8 cellular contexts compared by ENCODE assay signal in genomic region chr18:80147418-80148315, GRCh38. TPM values are rescaled to one million over a fixed set of nuclear protein-coding genes. Genes with fewer than 3 reads are reported as not detected.
DNase-seq lines count a peak whose midpoint lies in the region; ATAC-seq and TF ChIP-seq lines count a peak whose summit lies in the region.

No MANE protein-coding gene starts in this region.

- DNase-seq in GM12865 (ENCODE audit: low read depth): peak; percentile 89
- DNase-seq in NCI-H1436 treated with DMSO at 0.1 percent for 48 hours (lab: John Stamatoyannopoulos, UW): peak; percentile 38
- peak; percentile 74 for DNase-seq in activated B cell treated with CpG ODN at 0.5 μM for 24 hours
- peak in 1 of 2 donors; percentile 64 for DNase-seq in central memory CD8-positive, alpha-beta T cell (ENCODE audit: low spot score in 2 of 2)
- DNase-seq in kidney epithelial cell (ENCODE audit: low read depth): peak; percentile 55
- peak; percentile 86 for DNase-seq in stimulated activated CD4-positive, alpha-beta T cell treated with anti-CD3 and anti-CD28 coated beads, Interleukin-15, amount 100 ng/mL, for 24 hours
- DNase-seq in KBM-7: no peak

- H3K36me3 ChIP-seq in kidney epithelial cell (ENCODE audit: control insufficient read depth, insufficient read depth, low read length): peaks cover 2% of the 10 kb centered on the region

- H3K4me3 ChIP-seq in GM12865 (ENCODE audit: low read depth, low read length): peak overlapping the region; percentile 60
- H3K4me3 ChIP-seq in kidney epithelial cell (ENCODE audit: low read depth, low read length): peak overlapping the region; percentile 49

- H3K27ac Mint-ChIP-seq in activated B cell treated with CpG ODN at 0.5 μM for 24 hours: peak overlapping the region; percentile 69
- peak overlapping the region; percentile 41 for H3K27ac Mint-ChIP-seq in central memory CD8-positive, alpha-beta T cell (ENCODE audit: low read depth)

- no peaks in the 10 kb centered on the region for H3K27me3 Mint-ChIP-seq in activated B cell treated with CpG ODN at 0.5 μM for 24 hours
- no peaks in the 10 kb centered on the region for H3K27me3 Mint-ChIP-seq in central memory CD8-positive, alpha-beta T cell

- H3K4me3 Mint-ChIP-seq in activated B cell treated with CpG ODN at 0.5 μM for 24 hours: peak overlapping the region; percentile 90
- peak overlapping the region; percentile 79 for H3K4me3 Mint-ChIP-seq in central memory CD8-positive, alpha-beta T cell

- ATAC-seq in HG02588 (IDR thresholded peaks at IDR 0.05; ENCODE audit: unreplicated experiment) (peak; percentile 84), activated B cell treated with CpG ODN at 0.5 μM for 24 hours (ENCODE audit: low read depth) (peak; percentile 88)
- ATAC-seq in central memory CD8-positive, alpha-beta T cell (replicated peaks; ENCODE audit: extremely low read depth, poor library complexity, severe bottlenecking): peak; percentile 84

- CTCF ChIA-PET in activated B cell treated with CpG ODN at 0.5 μM for 24 hours (lab: Charles Lee): interaction anchor here (1.3 kb wide), 2 partner anchors 8 to 12 kb away, joined by 3 to 5 read pairs; no protein-coding TSS in a partner anchor

- H3K36me3 Mint-ChIP-seq in activated B cell treated with CpG ODN at 0.5 μM for 24 hours (ENCODE audit: low read depth): peaks cover 9% of the 10 kb centered on the region
- H3K36me3 Mint-ChIP-seq in central memory CD8-positive, alpha-beta T cell (ENCODE audit: insufficient read depth): peaks cover 4% of the 10 kb centered on the region

- TF ChIP-seq CTCF in GM12865 (IDR thresholded peaks at IDR 0.05; ENCODE audit: insufficient read depth, low read depth, low read length, missing control alignments): no peak
- TF ChIP-seq CTCF in activated B cell treated with CpG ODN at 0.5 μM for 24 hours (IDR thresholded peaks at IDR 0.05): no peak
- no peak for TF ChIP-seq CTCF in kidney epithelial cell (IDR thresholded peaks at IDR 0.05; ENCODE audit: insufficient read depth, low read length, poor library complexity, severe bottlenecking)

- H3K27me3 ChIP-seq in kidney epithelial cell (ENCODE audit: control insufficient read depth, insufficient read depth, low read length): no peaks in the 10 kb centered on the region

- POLR2A ChIA-PET in activated B cell treated with CpG ODN at 0.5 μM for 24 hours (lab: Charles Lee): interaction anchor here (1.0 to 1.6 kb wide), 4 partner anchors 38 to 114 kb away, joined by 3 to 9 read pairs (median 4); partner anchors contain the start of genes ADNP2 and RBFA

- in situ Hi-C loops in KBM-7 (cut with MboI; ENCODE audit: low pct_unique_long_range_greater_than_20kb, low sequenced_read_pairs): no loop called here

- H3K4me1 Mint-ChIP-seq in activated B cell treated with CpG ODN at 0.5 μM for 24 hours: peaks cover 20% of the 10 kb centered on the region
- H3K4me1 Mint-ChIP-seq in central memory CD8-positive, alpha-beta T cell: peaks cover 6% of the 10 kb centered on the region

- intact Hi-C loops in activated B cell treated with CpG ODN at 0.5 μM for 24 hours (cut with micrococcal nuclease): loop anchor here (1.0 to 10.0 kb wide), 4 partner anchors 39 to 623 kb away; partner anchors contain the start of genes RBFA and TXNL4A

- no peaks in the 10 kb centered on the region for H3K9me3 Mint-ChIP-seq in activated B cell treated with CpG ODN at 0.5 μM for 24 hours
- H3K9me3 Mint-ChIP-seq in central memory CD8-positive, alpha-beta T cell: no peaks in the 10 kb centered on the region

RNA-seq across cellular contexts. Expression of gene ADNP2, which starts 38.6 kb away (rescaled TPM):
- total RNA-seq in activated B cell treated with CpG ODN at 0.5 μM for 24 hours (19.2 and 19.7 TPM in 2 replicates), kidney epithelial cell (21.8 and 28.1 TPM in 2 replicates)
